9 cellular contexts compared by ENCODE assay signal in genomic region chr7:151114151-151115090, GRCh38. TPM values are rescaled to one million over a fixed set of nuclear protein-coding genes. Genes with fewer than 3 reads are reported as not detected.
DNase-seq lines count a peak whose midpoint lies in the region; ATAC-seq and TF ChIP-seq lines count a peak whose summit lies in the region.
"Had no signal": no experiment of that assay in that cellular context is flagged by ENCODE, and none has a peak within 500 bp of the region (broad histone marks: within the 10 kb centered on the region; RNA-seq: fewer than 3 reads in every experiment).

No MANE protein-coding gene starts in this region.

- peak overlapping the region; percentile 21 for H3K4me3 ChIP-seq in fibroblast of villous mesenchyme (ENCODE audit: low read depth, low read length)
- H3K4me3 ChIP-seq in retinal pigment epithelial cell (ENCODE audit: low read length) = peak overlapping the region; percentile 38

- TF ChIP-seq CTCF in fibroblast of villous mesenchyme (IDR thresholded peaks at IDR 0.05; ENCODE audit: insufficient read depth, low read depth, low read length) (no peak), retinal pigment epithelial cell (conservative IDR thresholded peaks at IDR 0.05; ENCODE audit: low read depth, low read length) (no peak)

- DNase-seq in SW480 (ENCODE audit: low spot score) = peak; percentile 26
- no peak for DNase-seq in fibroblast of villous mesenchyme (ENCODE audit: low read depth)
- no peak for DNase-seq in retinal pigment epithelial cell (ENCODE audit: low read depth)
- no peak for DNase-seq in NOMO-1 (lab: John Stamatoyannopoulos, UW; ENCODE audit: unreplicated experiment in 2 of 2)
- DNase-seq in NCI-H69 (lab: John Stamatoyannopoulos, UW) = no peak
- no peak for DNase-seq in stimulated activated naive CD4-positive, alpha-beta T cell (lab: John Stamatoyannopoulos, UW)
- DNase-seq in NCI-H1694 treated with DMSO at 0.1 percent for 48 hours (lab: John Stamatoyannopoulos, UW) = no peak
- DNase-seq: activated effector memory CD4-positive, alpha-beta T cell treated with Interleukin-2 at 50 U/mL for 16 hours had no signal

- ATAC-seq in GM18511 (IDR thresholded peaks at IDR 0.05; ENCODE audit: unreplicated experiment) = peak; percentile 25

RNA-seq across cellular contexts. Expression of gene AGAP3, which starts 28.1 kb away (rescaled TPM):
- 59.2 and 83.8 TPM in 2 replicates for total RNA-seq in fibroblast of villous mesenchyme

RNA-seq across cellular contexts. Expression of gene TMUB1, which starts 31.1 kb away (rescaled TPM):
- total RNA-seq in fibroblast of villous mesenchyme = 17.7 and 21.6 TPM in 2 replicates

RNA-seq across cellular contexts. Expression of gene FASTK, which starts 33.8 kb away (rescaled TPM):
- total RNA-seq in fibroblast of villous mesenchyme = 87.2 and 103 TPM in 2 replicates

RNA-seq across cellular contexts. Expression of gene GBX1, which starts 53.1 kb away (rescaled TPM):
- total RNA-seq in fibroblast of villous mesenchyme = not detected in 2 replicates

RNA-seq across cellular contexts. Expression of gene SLC4A2, which starts 55.0 kb away (rescaled TPM):
- 85.5 and 102 TPM in 2 replicates for total RNA-seq in fibroblast of villous mesenchyme
